Comparison of ENCODE assay signal across 1 cellular context in genomic region chr3:20974389-20974788, GRCh38.
TF ChIP-seq lines count a peak whose summit lies in the region.

No MANE protein-coding gene starts in this region.

TF ChIP-seq in GM23338, 12 proteins besides CTCF, POLR2A, EP300 and RAD21 (continued from another document):
- no peak for TF ChIP-seq ETS1 (IDR thresholded peaks at IDR 0.05)
- TF ChIP-seq STAT1 (IDR thresholded peaks at IDR 0.05; ENCODE audit: unreplicated experiment) = no peak
- no peak for TF ChIP-seq ZNF114 (CRISPR knock-in tag; IDR thresholded peaks at IDR 0.05)
- no peak for TF ChIP-seq NANOG (IDR thresholded peaks at IDR 0.05; ENCODE audit: borderline replicate concordance)
- TF ChIP-seq JUNB (IDR thresholded peaks at IDR 0.05; ENCODE audit: unreplicated experiment) = no peak
- TF ChIP-seq POLR2AphosphoS5 (IDR thresholded peaks at IDR 0.05; ENCODE audit: low read depth) = no peak
- no peak for TF ChIP-seq CREB1 (CRISPR knock-in tag; IDR thresholded peaks at IDR 0.05; ENCODE audit: low read depth)
- no peak for TF ChIP-seq ZNF331 (CRISPR knock-in tag; IDR thresholded peaks at IDR 0.05; ENCODE audit: low read depth)
- no peak for TF ChIP-seq EZH2 (IDR thresholded peaks at IDR 0.05; ENCODE audit: low read depth, unreplicated experiment)
